18 cellular contexts compared by ENCODE assay signal in genomic region chr13:31051999-31052398, GRCh38.
A peak's percentile ranks its signal among the peaks of the same experiment; 100 is the strongest.
DNase-seq lines count a peak whose midpoint lies in the region; TF ChIP-seq lines count a peak whose summit lies in the region.
"Had no signal": no experiment of that assay in that cellular context is flagged by ENCODE, and none has a peak within 500 bp of the region (broad histone marks: within the 10 kb centered on the region; RNA-seq: fewer than 3 reads in every experiment).

No MANE protein-coding gene starts in this region.

- no peak overlapping the region for H3K4ac ChIP-seq in mesendoderm (ENCODE audit: low read depth, low read length)

- H3K27me3 ChIP-seq in NT2/D1 (ENCODE audit: insufficient read depth, insufficient read length) (no peaks in the 10 kb centered on the region), mesendoderm (ENCODE audit: insufficient read depth, low read length, poor library complexity) (no peaks in the 10 kb centered on the region)
- H3K27me3 ChIP-seq: upper lobe of right lung had no signal

- no peak overlapping the region for H3K9ac ChIP-seq in NT2/D1 (ENCODE audit: insufficient read length, low read depth)
- no peak overlapping the region for H3K9ac ChIP-seq in mesendoderm (ENCODE audit: low read length)

- H3K18ac ChIP-seq in mesendoderm (ENCODE audit: low read length), result no peak overlapping the region

- H3K27ac ChIP-seq in coronary artery (no peak overlapping the region), mesendoderm (ENCODE audit: low read depth, low read length) (no peak overlapping the region)
- H3K27ac ChIP-seq: left lung, SK-N-MC, spleen, upper lobe of right lung had no signal

- no peak overlapping the region for H2BK5ac ChIP-seq in mesendoderm (ENCODE audit: low read length)

- no peak overlapping the region for H2BK15ac ChIP-seq in mesendoderm (replicated peaks; ENCODE audit: low read depth)

- no peaks in the 10 kb centered on the region for H3K79me1 ChIP-seq in mesendoderm (ENCODE audit: low read length)

- H3K4me2 ChIP-seq in mesendoderm (ENCODE audit: low read length), result no peak overlapping the region

- H3K23ac ChIP-seq in mesendoderm (ENCODE audit: low read length), result no peak overlapping the region

- H3K9me3 ChIP-seq in NT2/D1 (ENCODE audit: insufficient read depth, low read length), result no peaks in the 10 kb centered on the region
- H3K9me3 ChIP-seq: left lung, spleen, upper lobe of right lung had no signal

- no peak for TF ChIP-seq CTCF in coronary artery (IDR thresholded peaks at IDR 0.05)

- H3K4me3 ChIP-seq in NT2/D1 (ENCODE audit: insufficient read length, low read depth) (no peak overlapping the region), coronary artery (no peak overlapping the region), mesendoderm (ENCODE audit: low read length) (no peak overlapping the region)
- H3K4me3 ChIP-seq: left lung, SK-N-MC, spleen, upper lobe of right lung had no signal

- H3K56ac ChIP-seq in mesendoderm (ENCODE audit: low read length), result no peak overlapping the region

- DNase-seq in DMS53 (lab: John Stamatoyannopoulos, UW) (peak; percentile 30), DMS53 treated with DMSO at 0.1 percent for 48 hours (lab: John Stamatoyannopoulos, UW; ENCODE audit: unreplicated experiment) (no peak), NT2/D1 (ENCODE audit: low read depth, low spot score) (peak; percentile 30), coronary artery (ENCODE audit: low spot score) (peak; percentile 22), mesendoderm (peak; percentile 84), NCI-H510A treated with DMSO at 0.1 percent for 48 hours (lab: John Stamatoyannopoulos, UW) (no peak), foreskin melanocyte (no peak), dedifferentiated amniotic fluid mesenchymal stem cell (ENCODE audit: extremely low spot score) (no peak)
- DNase-seq: activated CD4-positive, alpha-beta memory T cell treated with anti-CD3 and anti-CD28 coated beads, Interleukin-2, amount 10 ng/mL, durations not matched to agents 7 days and 5 days; amniotic stem cell; CD4-positive, alpha-beta memory T cell; hypothalamus; left lung; NCI-H1092 treated with DMSO at 0.1 percent for 48 hours; spleen; stimulated activated naive CD4-positive, alpha-beta T cell; upper lobe of right lung had no signal

- no peak overlapping the region for H4K8ac ChIP-seq in mesendoderm (ENCODE audit: low read depth, low read length)

- no peak overlapping the region for H2BK120ac ChIP-seq in mesendoderm (ENCODE audit: low read depth, low read length)

- no CpG with 5 or more reads among the region's 8 CpGs for WGBS in mesendoderm (ENCODE audit: extremely low coverage, insufficient coverage, low lambda C conversion rate)

- H3K79me2 ChIP-seq in mesendoderm (ENCODE audit: control insufficient read depth, insufficient read depth, low read length), result no peaks in the 10 kb centered on the region

- no peak overlapping the region for H4K5ac ChIP-seq in mesendoderm (ENCODE audit: low read length)

- H2AK5ac ChIP-seq in mesendoderm (ENCODE audit: low read length), result no peak overlapping the region

- H3K36me3 ChIP-seq in NT2/D1 (ENCODE audit: insufficient read depth, insufficient read length, low read length), result no peaks in the 10 kb centered on the region
- H3K36me3 ChIP-seq in mesendoderm (ENCODE audit: control insufficient read depth, insufficient read depth, low read length), result no peaks in the 10 kb centered on the region
- H3K36me3 ChIP-seq: left lung, spleen, upper lobe of right lung had no signal

- H3K4me1 ChIP-seq in NT2/D1 (ENCODE audit: insufficient read depth, insufficient read length), result peaks cover 2% of the 10 kb centered on the region
- no peaks in the 10 kb centered on the region for H3K4me1 ChIP-seq in mesendoderm (ENCODE audit: control insufficient read depth, low read depth, low read length)

Comparison
In these comparisons a context has a peak if more than half of its experiments do, and no peak if none do; other contexts are left out.
1. DNase-seq: peak in DMS53 (single experiment), NT2/D1 (single experiment), coronary artery (single experiment) and mesendoderm (single experiment); none in DMS53 treated with DMSO at 0.1 percent for 48 hours (single experiment), NCI-H510A treated with DMSO at 0.1 percent for 48 hours (single experiment), foreskin melanocyte (single experiment) and dedifferentiated amniotic fluid mesenchymal stem cell (single experiment).